8 cellular contexts compared by ENCODE assay signal in the genomic region with DNA sequence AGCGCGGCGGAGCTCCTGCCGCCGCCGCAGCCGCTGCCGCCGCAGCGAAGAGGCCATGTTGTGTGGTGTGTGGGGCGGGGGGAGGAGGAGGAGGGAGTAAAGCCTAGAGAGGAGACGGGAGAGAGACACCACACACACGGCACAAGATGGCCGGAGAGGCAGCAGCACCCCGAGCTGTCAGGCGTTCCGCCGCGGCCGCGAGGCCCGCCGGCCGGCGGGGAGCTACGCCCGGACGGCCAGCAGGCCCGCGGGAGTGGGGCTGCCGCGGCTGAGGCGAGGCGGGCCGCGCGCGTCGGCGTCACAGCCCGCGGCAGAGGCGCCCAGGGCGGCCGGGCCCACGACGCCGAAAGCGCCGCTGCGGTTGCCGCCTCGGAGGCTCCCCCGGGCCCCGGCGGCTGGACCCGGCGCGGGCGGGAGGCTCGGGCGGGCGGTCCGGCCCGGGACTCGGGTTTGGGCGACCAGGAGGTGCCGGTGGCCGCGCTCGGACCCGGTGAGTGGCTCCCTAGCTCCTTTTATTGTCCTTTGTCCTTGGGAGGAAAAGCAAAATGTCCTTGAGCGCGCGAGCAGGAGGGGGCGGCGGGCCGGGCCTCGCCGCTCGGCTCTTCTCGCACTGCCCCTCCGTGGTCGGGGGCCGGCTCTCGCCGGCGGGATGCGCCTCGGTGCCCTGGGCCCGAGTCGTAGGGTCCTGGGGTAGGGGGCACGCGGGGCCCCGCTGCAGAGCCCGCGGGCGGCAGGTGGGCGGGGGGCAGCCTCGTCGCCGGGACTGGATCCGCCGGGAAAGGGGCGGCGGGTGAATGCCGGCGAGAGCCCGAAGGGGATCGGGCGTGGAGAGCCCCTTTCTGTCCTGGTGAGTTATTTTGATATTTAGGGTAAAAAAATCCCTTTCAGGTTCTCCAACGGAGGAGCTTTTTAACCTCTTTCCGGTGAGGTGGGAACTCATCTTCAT. TPM values are rescaled to one million over a fixed set of nuclear protein-coding genes. Genes with fewer than 3 reads are reported as not detected.
DNase-seq lines count a peak whose midpoint lies in the region; ATAC-seq lines count a peak whose summit lies in the region.

No MANE protein-coding gene starts in this region.

- intact Hi-C loops in left cardiac atrium (cut with DNase I) (loop anchor here (2.0 to 5.0 kb wide), 4 partner anchors 18 to 72 kb away; partner anchors contain the start of gene CHD2 (in 1 of the 2)), sciatic nerve (cut with DNase I) (no loop called here)

- peak; percentile 59 for ATAC-seq in HG02588 (IDR thresholded peaks at IDR 0.05; ENCODE audit: unreplicated experiment)
- peak; percentile 2 to 92 for ATAC-seq in left cardiac atrium
- peak; percentile 90 for ATAC-seq in sciatic nerve

- peak; percentile 48 for DNase-seq in DMS53 (lab: John Stamatoyannopoulos, UW)
- no peak for DNase-seq in DMS53 treated with DMSO at 0.1 percent for 48 hours (lab: John Stamatoyannopoulos, UW; ENCODE audit: unreplicated experiment)
- peak; percentile 98 for DNase-seq in NCI-H526 treated with DMSO at 0.1 percent for 48 hours (lab: John Stamatoyannopoulos, UW)
- peak; percentile 40 for DNase-seq in activated naive CD4-positive, alpha-beta T cell treated with Interleukin-2 at 50 U/mL for 16 hours
- DNase-seq in left cardiac atrium, result peak; percentile 48
- DNase-seq in sciatic nerve (ENCODE audit: low spot score), result peak; percentile 66
- no peak for DNase-seq in globus pallidus (ENCODE audit: low spot score)

RNA-seq across cellular contexts. Expression of gene CHD2, which starts 17.2 kb away (rescaled TPM):
- 10 to 100 TPM; 59.8 to 63.2 TPM for total RNA-seq in left cardiac atrium
- total RNA-seq in sciatic nerve, result 167 TPM

Comparison
In these comparisons a context has a peak if more than half of its experiments do, and no peak if none do; other contexts are left out.
1. DNase-seq: peak in DMS53 (single experiment), NCI-H526 treated with DMSO at 0.1 percent for 48 hours (single experiment), activated naive CD4-positive, alpha-beta T cell treated with Interleukin-2 at 50 U/mL for 16 hours (single experiment), left cardiac atrium (single experiment) and sciatic nerve (single experiment); none in DMS53 treated with DMSO at 0.1 percent for 48 hours (single experiment) and globus pallidus (single experiment).
2. Peak in every context shown above with its lines, with median percentiles within 50 percentile points of each other: ATAC-seq.